ENCODE assay signal across 1 cellular context in the genomic region with DNA sequence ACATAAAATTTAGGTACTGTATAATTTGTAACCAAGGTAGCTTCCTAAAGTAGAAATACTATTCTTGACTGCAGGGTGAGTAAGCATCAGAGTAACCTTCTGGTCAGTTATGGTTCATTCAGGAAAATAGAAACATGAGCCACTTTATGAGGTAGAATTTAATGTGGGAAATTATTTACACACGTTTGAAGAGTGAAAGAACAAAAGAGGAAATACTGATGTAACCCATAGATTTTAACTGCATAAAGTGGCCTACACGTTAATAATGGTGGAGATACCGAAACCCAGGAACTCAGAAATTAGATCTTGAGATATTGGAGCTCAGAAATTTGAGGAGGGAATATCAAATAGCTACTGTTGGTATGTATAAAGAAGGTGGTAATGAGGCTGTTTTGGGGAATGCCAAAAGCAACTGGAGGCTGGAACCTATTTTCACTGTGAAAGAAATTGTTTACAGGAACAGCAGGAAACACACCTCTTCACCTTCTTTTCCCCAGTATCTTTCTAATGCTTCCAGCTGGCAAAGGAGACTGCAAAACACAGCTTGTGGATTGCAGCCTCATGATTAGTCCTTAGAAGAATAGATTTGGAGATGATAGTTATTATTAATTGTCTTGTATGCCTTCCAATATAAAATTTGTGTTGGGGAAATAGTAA.
TF ChIP-seq lines count a peak whose summit lies in the region.

No MANE protein-coding gene starts in this region.

TF ChIP-seq in GM23338, 12 proteins besides CTCF, POLR2A, EP300 and RAD21:
- TF ChIP-seq, protein P1, sequence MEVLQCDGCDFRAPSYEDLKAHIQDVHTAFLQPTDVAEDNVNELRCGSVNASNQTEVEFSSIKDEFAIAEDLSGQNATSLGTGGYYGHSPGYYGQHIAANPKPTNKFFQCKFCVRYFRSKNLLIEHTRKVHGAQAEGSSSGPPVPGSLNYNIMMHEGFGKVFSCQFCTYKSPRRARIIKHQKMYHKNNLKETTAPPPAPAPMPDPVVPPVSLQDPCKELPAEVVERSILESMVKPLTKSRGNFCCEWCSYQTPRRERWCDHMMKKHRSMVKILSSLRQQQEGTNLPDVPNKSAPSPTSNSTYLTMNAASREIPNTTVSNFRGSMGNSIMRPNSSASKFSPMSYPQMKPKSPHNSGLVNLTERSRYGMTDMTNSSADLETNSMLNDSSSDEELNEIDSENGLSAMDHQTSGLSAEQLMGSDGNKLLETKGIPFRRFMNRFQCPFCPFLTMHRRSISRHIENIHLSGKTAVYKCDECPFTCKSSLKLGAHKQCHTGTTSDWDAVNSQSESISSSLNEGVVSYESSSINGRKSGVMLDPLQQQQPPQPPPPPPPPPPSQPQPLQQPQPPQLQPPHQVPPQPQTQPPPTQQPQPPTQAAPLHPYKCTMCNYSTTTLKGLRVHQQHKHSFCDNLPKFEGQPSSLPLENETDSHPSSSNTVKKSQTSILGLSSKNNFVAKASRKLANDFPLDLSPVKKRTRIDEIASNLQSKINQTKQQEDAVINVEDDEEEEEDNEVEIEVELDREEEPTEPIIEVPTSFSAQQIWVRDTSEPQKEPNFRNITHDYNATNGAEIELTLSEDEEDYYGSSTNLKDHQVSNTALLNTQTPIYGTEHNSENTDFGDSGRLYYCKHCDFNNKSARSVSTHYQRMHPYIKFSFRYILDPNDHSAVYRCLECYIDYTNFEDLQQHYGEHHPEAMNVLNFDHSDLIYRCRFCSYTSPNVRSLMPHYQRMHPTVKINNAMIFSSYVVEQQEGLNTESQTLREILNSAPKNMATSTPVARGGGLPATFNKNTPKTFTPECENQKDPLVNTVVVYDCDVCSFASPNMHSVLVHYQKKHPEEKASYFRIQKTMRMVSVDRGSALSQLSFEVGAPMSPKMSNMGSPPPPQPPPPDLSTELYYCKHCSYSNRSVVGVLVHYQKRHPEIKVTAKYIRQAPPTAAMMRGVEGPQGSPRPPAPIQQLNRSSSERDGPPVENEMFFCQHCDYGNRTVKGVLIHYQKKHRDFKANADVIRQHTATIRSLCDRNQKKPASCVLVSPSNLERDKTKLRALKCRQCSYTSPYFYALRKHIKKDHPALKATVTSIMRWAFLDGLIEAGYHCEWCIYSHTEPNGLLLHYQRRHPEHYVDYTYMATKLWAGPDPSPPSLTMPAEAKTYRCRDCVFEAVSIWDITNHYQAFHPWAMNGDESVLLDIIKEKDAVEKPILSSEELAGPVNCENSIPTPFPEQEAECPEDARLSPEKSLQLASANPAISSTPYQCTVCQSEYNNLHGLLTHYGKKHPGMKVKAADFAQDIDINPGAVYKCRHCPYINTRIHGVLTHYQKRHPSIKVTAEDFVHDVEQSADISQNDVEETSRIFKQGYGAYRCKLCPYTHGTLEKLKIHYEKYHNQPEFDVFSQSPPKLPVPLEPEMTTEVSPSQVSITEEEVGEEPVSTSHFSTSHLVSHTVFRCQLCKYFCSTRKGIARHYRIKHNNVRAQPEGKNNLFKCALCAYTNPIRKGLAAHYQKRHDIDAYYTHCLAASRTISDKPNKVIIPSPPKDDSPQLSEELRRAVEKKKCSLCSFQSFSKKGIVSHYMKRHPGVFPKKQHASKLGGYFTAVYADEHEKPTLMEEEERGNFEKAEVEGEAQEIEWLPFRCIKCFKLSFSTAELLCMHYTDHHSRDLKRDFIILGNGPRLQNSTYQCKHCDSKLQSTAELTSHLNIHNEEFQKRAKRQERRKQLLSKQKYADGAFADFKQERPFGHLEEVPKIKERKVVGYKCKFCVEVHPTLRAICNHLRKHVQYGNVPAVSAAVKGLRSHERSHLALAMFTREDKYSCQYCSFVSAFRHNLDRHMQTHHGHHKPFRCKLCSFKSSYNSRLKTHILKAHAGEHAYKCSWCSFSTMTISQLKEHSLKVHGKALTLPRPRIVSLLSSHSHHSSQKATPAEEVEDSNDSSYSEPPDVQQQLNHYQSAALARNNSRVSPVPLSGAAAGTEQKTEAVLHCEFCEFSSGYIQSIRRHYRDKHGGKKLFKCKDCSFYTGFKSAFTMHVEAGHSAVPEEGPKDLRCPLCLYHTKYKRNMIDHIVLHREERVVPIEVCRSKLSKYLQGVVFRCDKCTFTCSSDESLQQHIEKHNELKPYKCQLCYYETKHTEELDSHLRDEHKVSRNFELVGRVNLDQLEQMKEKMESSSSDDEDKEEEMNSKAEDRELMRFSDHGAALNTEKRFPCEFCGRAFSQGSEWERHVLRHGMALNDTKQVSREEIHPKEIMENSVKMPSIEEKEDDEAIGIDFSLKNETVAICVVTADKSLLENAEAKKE (CRISPR knock-in tag; IDR thresholded peaks at IDR 0.05), result no peak
- peak; percentile 72; the same call in 1 of the 2 replicates for TF ChIP-seq NANOG (IDR thresholded peaks at IDR 0.05; ENCODE audit: borderline replicate concordance)
